ENCODE assay signal across 1 cellular context in the genomic region with DNA sequence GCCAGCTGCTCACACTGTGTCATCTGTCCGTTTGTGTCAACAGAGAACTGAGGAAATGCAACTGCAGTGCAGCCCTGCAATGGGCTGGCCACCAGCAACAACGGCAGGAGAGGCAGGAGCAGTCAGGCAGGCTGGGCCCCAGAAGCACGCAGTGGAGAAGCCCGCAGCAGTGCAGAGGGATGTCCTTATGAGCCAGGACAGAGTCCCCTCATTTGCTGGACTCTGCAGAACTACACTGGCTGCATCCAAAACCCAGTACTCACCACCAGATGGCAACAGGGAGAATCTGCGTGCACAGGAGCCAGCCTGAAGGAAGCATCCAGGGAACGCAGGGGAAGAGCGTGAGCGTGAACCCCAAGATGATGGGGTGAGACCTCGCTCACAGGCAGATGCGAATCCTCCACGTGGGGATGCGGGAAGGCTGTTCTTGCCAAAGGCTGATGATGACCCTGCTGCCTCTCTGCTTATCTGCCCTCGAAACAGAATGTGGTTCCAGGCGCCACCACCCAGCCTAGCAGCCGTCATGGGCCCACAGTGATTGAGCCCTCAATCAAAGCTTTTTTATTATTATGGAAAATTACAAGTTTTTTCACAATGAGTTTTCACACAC.
TF ChIP-seq lines count a peak whose summit lies in the region.

No MANE protein-coding gene starts in this region.

TF ChIP-seq in GM23338, 12 proteins besides CTCF, POLR2A, EP300 and RAD21:
- no peak for TF ChIP-seq CREB1 (CRISPR knock-in tag; IDR thresholded peaks at IDR 0.05; ENCODE audit: low read depth)
